ENCODE assay signal across 24 cellular contexts in the genomic region with DNA sequence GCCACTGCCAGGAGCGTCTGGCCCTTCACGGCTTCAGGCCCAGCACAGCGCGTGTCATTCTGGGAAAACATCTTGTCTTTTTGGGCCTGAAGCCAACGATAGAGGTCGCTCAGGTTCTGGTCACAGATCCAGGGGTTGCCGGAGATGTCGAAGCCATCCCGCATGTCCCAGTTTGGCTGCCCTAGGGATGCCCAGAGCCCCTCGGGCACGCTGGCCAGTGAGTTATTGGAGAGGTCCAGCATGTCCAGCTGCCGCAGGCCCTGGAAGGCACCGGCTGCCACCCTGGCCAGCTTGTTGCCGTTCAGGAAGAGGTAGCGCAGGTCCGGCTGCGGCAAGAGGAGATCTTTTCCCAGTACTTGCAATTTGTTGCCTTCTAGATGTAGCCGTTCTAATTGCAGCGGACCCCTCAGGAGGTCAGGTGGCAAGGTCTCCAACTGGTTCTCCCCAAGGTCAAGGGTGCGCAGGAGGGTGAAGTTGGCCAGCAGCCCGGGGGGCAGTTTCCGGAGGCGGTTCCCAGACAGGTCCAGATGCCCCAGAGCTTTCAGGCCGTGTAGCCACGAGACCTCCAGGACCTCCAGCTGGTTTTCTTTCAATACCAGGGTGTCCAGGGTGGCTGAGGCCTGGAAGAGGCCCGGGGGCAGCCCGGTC. TPM values are rescaled to one million over a fixed set of nuclear protein-coding genes. Genes with fewer than 3 reads are reported as not detected.
DNase-seq lines count a peak whose midpoint lies in the region; ATAC-seq and TF ChIP-seq lines count a peak whose summit lies in the region.
"Had no signal": no experiment of that assay in that cellular context is flagged by ENCODE, and none has a peak within 500 bp of the region (broad histone marks: within the 10 kb centered on the region; RNA-seq: fewer than 3 reads in every experiment).

No MANE protein-coding gene starts in this region.

- H3K9me3 ChIP-seq in endodermal cell (ENCODE audit: control insufficient read depth, low read length) = peaks cover 6% of the 10 kb centered on the region
- no peaks in the 10 kb centered on the region for H3K9me3 ChIP-seq in gastrocnemius medialis
- H3K9me3 ChIP-seq: HAP-1, Peyer's patch, upper lobe of right lung had no signal

- H3K4me1 ChIP-seq in endodermal cell (ENCODE audit: control insufficient read depth, insufficient read depth, low read length) (peaks cover 3% of the 10 kb centered on the region), gastrocnemius medialis (peaks cover 26 to 38% of the 10 kb centered on the region in 2 donors)

- in situ Hi-C loops in gastrocnemius medialis (cut with MboI; ENCODE audit: low sequenced_read_pairs in 4 of 4) = no loop called here

- no peak overlapping the region for H3K27ac Mint-ChIP-seq in endodermal cell
- H3K27ac Mint-ChIP-seq: activated naive CD8-positive, alpha-beta T cell treated with anti-CD3 and anti-CD28 coated beads, Interleukin-2, amount 10 ng/mL, durations not matched to agents 7 days and 5 days; activated T-helper 2 cell treated with anti-CD3 and anti-CD28 coated beads, Interferon-gamma antibody, Interleukin-2, Interleukin-4, amounts not matched to agents 10 μg/mL and 5 μg/mL and 100 μg/mL, durations not matched to agents 14 hours and 24 hours and 36 hours had no signal

- DNase-seq in NCI-H2196 (lab: John Stamatoyannopoulos, UW; ENCODE audit: unreplicated experiment) (peak; percentile 43), NCI-H2196 treated with DMSO at 0.1 percent for 48 hours (lab: John Stamatoyannopoulos, UW; ENCODE audit: unreplicated experiment) (no peak), NCI-H1105 (lab: John Stamatoyannopoulos, UW) (peak; percentile 52), endodermal cell (peak; percentile 77), gastrocnemius medialis (peak; percentile 49 to 68), GOT3 (lab: John Stamatoyannopoulos, UW) (no peak), SIG-M5 treated with dmso at 0.1 percent for 504 hours (lab: John Stamatoyannopoulos, UW; ENCODE audit: unreplicated experiment) (no peak)
- DNase-seq: activated CD4-positive, alpha-beta T cell treated with anti-CD3 and anti-CD28 coated beads, Interleukin-2, amount 50 U/mL, for 48 hours; activated CD8-positive, alpha-beta memory T cell treated with anti-CD3 and anti-CD28 coated beads, Interleukin-2, amount 50 U/mL, for 48 hours; activated naive CD8-positive, alpha-beta T cell treated with anti-CD3 and anti-CD28 coated beads, Interleukin-2, amount 10 ng/mL, durations not matched to agents 7 days and 5 days; kidney; NCI-H1436; NCI-H2227 treated with DMSO at 0.1 percent for 48 hours; Peyer's patch; upper lobe of right lung had no signal

- H3K27me3 ChIP-seq in endodermal cell (ENCODE audit: control insufficient read depth, insufficient read depth, low read length, poor library complexity, severe bottlenecking) = peaks cover 17% of the 10 kb centered on the region
- no peaks in the 10 kb centered on the region for H3K27me3 ChIP-seq in gastrocnemius medialis
- H3K27me3 ChIP-seq: upper lobe of right lung had no signal

- no peak overlapping the region for H3K4me3 ChIP-seq in endodermal cell (ENCODE audit: low read length)
- no peak overlapping the region for H3K4me3 ChIP-seq in gastrocnemius medialis
- H3K4me3 ChIP-seq: HAP-1, upper lobe of right lung had no signal

- 85 to 90% methylated on average over 24 to 27 of the region's 27 CpGs for WGBS in endodermal cell (ENCODE audit: insufficient coverage in 1 of 2, insufficient read length in 1 of 2), 2 experiments

- no peak for TF ChIP-seq POLR2A in gastrocnemius medialis (IDR thresholded peaks at IDR 0.05)

- peaks cover 6% of the 10 kb centered on the region for H3K4me1 Mint-ChIP-seq in endodermal cell

- peaks cover 4% of the 10 kb centered on the region for H3K9me3 Mint-ChIP-seq in endodermal cell

- intact Hi-C loops in gastrocnemius medialis (cut with DNase I; ENCODE audit: low total_unique reads) = loop anchor here (2.0 to 10.0 kb wide), 6 partner anchors 21 to 437 kb away; a partner anchor contains a TSS

- no peaks in the 10 kb centered on the region for H3K36me3 Mint-ChIP-seq in endodermal cell (ENCODE audit: low read depth)

- H3K36me3 ChIP-seq in endodermal cell (ENCODE audit: control insufficient read depth, insufficient read depth, low read length) = no peaks in the 10 kb centered on the region
- H3K36me3 ChIP-seq in gastrocnemius medialis = no peaks in the 10 kb centered on the region
- H3K36me3 ChIP-seq: HAP-1, Peyer's patch, upper lobe of right lung had no signal

- peak; percentile 31 to 34 for ATAC-seq in gastrocnemius medialis
- no peak for ATAC-seq in HG03460 (IDR thresholded peaks at IDR 0.05; ENCODE audit: unreplicated experiment)
- ATAC-seq: SK-N-SH treated with all-trans-retinoic acid at 6 μM for 48 hours, upper lobe of right lung had no signal

- H3K27ac ChIP-seq in endodermal cell (ENCODE audit: low read depth, low read length) = no peak overlapping the region
- H3K27ac ChIP-seq in gastrocnemius medialis = peak overlapping the region; percentile 89 to 98 (median 92)
- H3K27ac ChIP-seq: Peyer's patch, upper lobe of right lung had no signal

- peak; percentile 30 for TF ChIP-seq CTCF in endodermal cell (conservative IDR thresholded peaks at IDR 0.05)
- no peak for TF ChIP-seq CTCF in gastrocnemius medialis (IDR thresholded peaks at IDR 0.05 in 4 of 5, conservative IDR thresholded peaks at IDR 0.05 in 1 of 5)

- H3K9ac ChIP-seq in endodermal cell (ENCODE audit: extremely low read depth, low read length, poor library complexity, severe bottlenecking) = no peak overlapping the region

- H3K4me3 Mint-ChIP-seq in endodermal cell = no peak overlapping the region
- H3K4me3 Mint-ChIP-seq: activated naive CD8-positive, alpha-beta T cell treated with anti-CD3 and anti-CD28 coated beads, Interleukin-2, amount 10 ng/mL, durations not matched to agents 7 days and 5 days had no signal

- H3K27me3 Mint-ChIP-seq in endodermal cell (ENCODE audit: insufficient read depth) = peaks cover 17% of the 10 kb centered on the region

RNA-seq across cellular contexts. Expression of a gene that starts 1.8 kb away (rescaled TPM):
- total RNA-seq in endodermal cell = 1 to 10 TPM in 1 of 2 donors, under 1 TPM in 1; 0.86 to 1.4 TPM
- 0.21 TPM for polyA plus RNA-seq in endodermal cell (2013, experiment 1 of 2)
- polyA plus RNA-seq in endodermal cell (2013, experiment 2 of 2) = 0.75 TPM
- 1 to 10 TPM in 1 of 4 donors, under 1 TPM in 2, not detected in 1; 0.15 to 2.7 (median 0.98) TPM for total RNA-seq in gastrocnemius medialis
- total RNA-seq: activated naive CD8-positive, alpha-beta T cell treated with anti-CD3 and anti-CD28 coated beads, Interleukin-2, amount 10 ng/mL, durations not matched to agents 7 days and 5 days; chondrocyte; osteoblast had no signal

RNA-seq across cellular contexts. Expression of a gene that starts 3.1 kb away (rescaled TPM):
- total RNA-seq in endodermal cell (1 to 10 TPM; 3.7 to 3.9 TPM), gastrocnemius medialis (100 to 1,000 TPM in 1 of 4 donors, 10 to 100 TPM in 3; 23.5 to 127 (median 52.9) TPM)
- polyA plus RNA-seq in endodermal cell (2013, experiment 1 of 2) = 2.4 TPM
- 2.2 TPM for polyA plus RNA-seq in endodermal cell (2013, experiment 2 of 2)
- total RNA-seq: chondrocyte; MCF 10A; myocyte; T-helper 2 cell treated with Interferon-gamma antibody and Interleukin-4, amounts not matched to agents 100 ng/mL and 5 ng/mL, for 36 hours had no signal

RNA-seq across cellular contexts. Expression of a gene that starts 19.8 kb away (rescaled TPM):
- total RNA-seq in endodermal cell (under 1 TPM; 0.33 to 0.66 TPM), gastrocnemius medialis (100 to 1,000 TPM in 3 of 4 donors, 10 to 100 TPM in 1; 79.6 to 282 (median 152) TPM)
- polyA plus RNA-seq in endodermal cell (2013, experiment 1 of 2) = 0.18 TPM
- polyA plus RNA-seq in endodermal cell (2013, experiment 2 of 2) = 0.12 TPM
- total RNA-seq: T-helper 2 cell treated with Interferon-gamma antibody and Interleukin-4, amounts not matched to agents 100 ng/mL and 5 ng/mL, for 36 hours had no signal

RNA-seq across cellular contexts. Expression of a gene that starts 21.4 kb away (rescaled TPM):
- total RNA-seq in endodermal cell (10 to 100 TPM; 28.9 to 67.8 TPM), gastrocnemius medialis (1 to 10 TPM; 1.4 to 3.3 (median 2.6) TPM)
- polyA plus RNA-seq in endodermal cell (2013, experiment 1 of 2) = 26.9 TPM
- 24.3 TPM for polyA plus RNA-seq in endodermal cell (2013, experiment 2 of 2)
- total RNA-seq: activated T-helper 2 cell treated with anti-CD3 and anti-CD28 coated beads, Interferon-gamma antibody, Interleukin-2, Interleukin-4, amounts not matched to agents 10 μg/mL and 5 μg/mL and 100 μg/mL, durations not matched to agents 14 hours and 24 hours and 36 hours; T-helper 2 cell treated with Interferon-gamma antibody and Interleukin-4, amounts not matched to agents 100 ng/mL and 5 ng/mL, for 36 hours had no signal

Comparison
In these comparisons a context has a peak if more than half of its experiments do, and no peak if none do; other contexts are left out.
1. DNase-seq: peak in NCI-H2196 (single experiment), NCI-H1105 (single experiment), endodermal cell (single experiment) and gastrocnemius medialis (2 of 2); none in NCI-H2196 treated with DMSO at 0.1 percent for 48 hours (single experiment), GOT3 (single experiment) and SIG-M5 treated with dmso at 0.1 percent for 504 hours (single experiment).
2. RNA of a gene that starts 3.1 kb away (total RNA-seq): 23.5 to 127 TPM in gastrocnemius medialis; 3.7 to 3.9 TPM in endodermal cell; every median in the first group is over 4 times any median in the second.
3. RNA of a gene that starts 19.8 kb away (total RNA-seq): 79.6 to 282 TPM in gastrocnemius medialis; 0.33 to 0.66 TPM in endodermal cell; every median in the first group is over 10 times any median in the second.